ENCODE assay signal across 1 cellular context in genomic region chr3:158783051-158783450, GRCh38.
TF ChIP-seq lines count a peak whose summit lies in the region.

No MANE protein-coding gene starts in this region.

TF ChIP-seq in A549, 52 proteins besides CTCF, POLR2A, EP300 and RAD21 (continued from another document):
- TF ChIP-seq, protein P1, sequence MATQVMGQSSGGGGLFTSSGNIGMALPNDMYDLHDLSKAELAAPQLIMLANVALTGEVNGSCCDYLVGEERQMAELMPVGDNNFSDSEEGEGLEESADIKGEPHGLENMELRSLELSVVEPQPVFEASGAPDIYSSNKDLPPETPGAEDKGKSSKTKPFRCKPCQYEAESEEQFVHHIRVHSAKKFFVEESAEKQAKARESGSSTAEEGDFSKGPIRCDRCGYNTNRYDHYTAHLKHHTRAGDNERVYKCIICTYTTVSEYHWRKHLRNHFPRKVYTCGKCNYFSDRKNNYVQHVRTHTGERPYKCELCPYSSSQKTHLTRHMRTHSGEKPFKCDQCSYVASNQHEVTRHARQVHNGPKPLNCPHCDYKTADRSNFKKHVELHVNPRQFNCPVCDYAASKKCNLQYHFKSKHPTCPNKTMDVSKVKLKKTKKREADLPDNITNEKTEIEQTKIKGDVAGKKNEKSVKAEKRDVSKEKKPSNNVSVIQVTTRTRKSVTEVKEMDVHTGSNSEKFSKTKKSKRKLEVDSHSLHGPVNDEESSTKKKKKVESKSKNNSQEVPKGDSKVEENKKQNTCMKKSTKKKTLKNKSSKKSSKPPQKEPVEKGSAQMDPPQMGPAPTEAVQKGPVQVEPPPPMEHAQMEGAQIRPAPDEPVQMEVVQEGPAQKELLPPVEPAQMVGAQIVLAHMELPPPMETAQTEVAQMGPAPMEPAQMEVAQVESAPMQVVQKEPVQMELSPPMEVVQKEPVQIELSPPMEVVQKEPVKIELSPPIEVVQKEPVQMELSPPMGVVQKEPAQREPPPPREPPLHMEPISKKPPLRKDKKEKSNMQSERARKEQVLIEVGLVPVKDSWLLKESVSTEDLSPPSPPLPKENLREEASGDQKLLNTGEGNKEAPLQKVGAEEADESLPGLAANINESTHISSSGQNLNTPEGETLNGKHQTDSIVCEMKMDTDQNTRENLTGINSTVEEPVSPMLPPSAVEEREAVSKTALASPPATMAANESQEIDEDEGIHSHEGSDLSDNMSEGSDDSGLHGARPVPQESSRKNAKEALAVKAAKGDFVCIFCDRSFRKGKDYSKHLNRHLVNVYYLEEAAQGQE (IDR thresholded peaks at IDR 0.05) = no peak
- TF ChIP-seq MAZ (IDR thresholded peaks at IDR 0.05; ENCODE audit: borderline replicate concordance, low read depth, low read length) (no peak), ZC3H11A (IDR thresholded peaks at IDR 0.05) (no peak), POLR2AphosphoS2 (conservative IDR thresholded peaks at IDR 0.05; ENCODE audit: low read length) (no peak), RCOR1 (IDR thresholded peaks at IDR 0.05; ENCODE audit: low read depth, low read length) (no peak), RNF2 (IDR thresholded peaks at IDR 0.05; ENCODE audit: borderline replicate concordance, low read depth) (no peak), FOXS1 (CRISPR knock-in tag; IDR thresholded peaks at IDR 0.05) (no peak), HEYL (CRISPR knock-in tag; IDR thresholded peaks at IDR 0.05) (no peak)
